Comparison of ENCODE assay signal across 9 cellular contexts in the genomic region with DNA sequence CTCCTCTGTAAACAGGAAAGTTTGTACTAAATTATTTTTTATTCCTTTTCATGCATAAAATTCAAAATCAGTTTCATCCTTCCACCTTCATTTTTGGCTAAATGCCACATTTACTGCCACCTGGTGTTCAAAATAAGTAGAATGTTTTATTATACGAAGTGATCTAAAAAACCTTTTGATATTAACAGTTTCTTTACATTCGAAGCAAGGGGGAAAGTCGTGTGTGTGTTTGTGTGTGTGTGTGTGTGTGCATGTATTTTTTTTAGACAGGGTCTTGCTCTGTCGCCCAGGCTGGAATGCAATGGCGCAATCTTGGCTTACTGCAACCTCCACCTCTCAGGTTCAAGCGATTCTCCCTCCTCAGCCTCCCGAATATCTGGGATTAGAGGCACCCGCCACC. TPM values are rescaled to one million over a fixed set of nuclear protein-coding genes. Genes with fewer than 3 reads are reported as not detected.
DNase-seq lines count a peak whose midpoint lies in the region; ATAC-seq and TF ChIP-seq lines count a peak whose summit lies in the region.
"Had no signal": no experiment of that assay in that cellular context is flagged by ENCODE, and none has a peak within 500 bp of the region (broad histone marks: within the 10 kb centered on the region; RNA-seq: fewer than 3 reads in every experiment).

No MANE protein-coding gene starts in this region.

- H3K27me3 ChIP-seq in esophagus squamous epithelium (no peaks in the 10 kb centered on the region), testis (no peaks in the 10 kb centered on the region)
- H3K27me3 ChIP-seq: SJCRH30 had no signal

- peak; percentile 2 for DNase-seq in NCI-H510A treated with DMSO at 0.1 percent for 48 hours (lab: John Stamatoyannopoulos, UW)
- no peak for DNase-seq in NCI-H510A (lab: John Stamatoyannopoulos, UW)
- DNase-seq in NCI-H748 treated with DMSO at 0.1 percent for 48 hours (lab: John Stamatoyannopoulos, UW): peak; percentile 9
- DNase-seq in esophagus squamous epithelium (lab: John Stamatoyannopoulos, UW): no peak
- DNase-seq in testis: no peak
- no peak for DNase-seq in foreskin melanocyte
- DNase-seq in HPDE6-E6E7 (ENCODE audit: extremely low spot score): no peak

- no peaks in the 10 kb centered on the region for H3K36me3 ChIP-seq in esophagus squamous epithelium
- H3K36me3 ChIP-seq in testis (ENCODE audit: low read depth, missing control alignments): no peaks in the 10 kb centered on the region
- H3K36me3 ChIP-seq: SJCRH30 had no signal

- H3K27ac ChIP-seq in esophagus squamous epithelium: no peak overlapping the region
- H3K27ac ChIP-seq in testis: no peak overlapping the region
- H3K27ac ChIP-seq: SJCRH30 had no signal

- TF ChIP-seq CTCF in esophagus squamous epithelium (IDR thresholded peaks at IDR 0.05): peak in 5 of 6 experiments; percentile 18 to 59 (median 38)
- peak; percentile 30 to 56 (median 31) for TF ChIP-seq CTCF in testis (IDR thresholded peaks at IDR 0.05)

- no peaks in the 10 kb centered on the region for H3K4me1 ChIP-seq in esophagus squamous epithelium
- no peaks in the 10 kb centered on the region for H3K4me1 ChIP-seq in testis

- 40 to 49% methylated on average over 7 to 8 of the region's 8 CpGs for WGBS in esophagus squamous epithelium, 2 donors
- WGBS in testis, 2 donors: 65 to 70% methylated on average over 8 of the region's 8 CpGs

- H3K9me3 ChIP-seq in esophagus squamous epithelium (no peaks in the 10 kb centered on the region), testis (no peaks in the 10 kb centered on the region)
- H3K9me3 ChIP-seq: SJCRH30 had no signal

- TF ChIP-seq POLR2A in esophagus squamous epithelium (IDR thresholded peaks at IDR 0.05) (no peak), testis (IDR thresholded peaks at IDR 0.05) (no peak)

- ATAC-seq in HG02840 (IDR thresholded peaks at IDR 0.05; ENCODE audit: low FRiP score, unreplicated experiment): no peak

- H3K4me3 ChIP-seq in esophagus squamous epithelium: no peak overlapping the region
- H3K4me3 ChIP-seq in testis: no peak overlapping the region
- H3K4me3 ChIP-seq: SJCRH30 had no signal

- intact Hi-C loops in esophagus squamous epithelium (cut with DNase I): no loop called here
- intact Hi-C loops in testis (cut with DNase I; ENCODE audit: low total_unique reads): no loop called here

RNA-seq across cellular contexts. Expression of a gene that starts 9.0 kb away (rescaled TPM):
- total RNA-seq in esophagus squamous epithelium (1 to 10 TPM in 2 of 4 donors, under 1 TPM in 2; 0.13 to 1.9 (median 0.77) TPM), testis (100 to 1,000 TPM in 1 of 2 donors, 10 to 100 TPM in 1; 85.7 to 117 TPM)
- polyA plus RNA-seq in testis (ENCODE audit: insufficient read depth, low read depth, low replicate concordance): 7.3 TPM

Comparison
In these comparisons a context has a peak if more than half of its experiments do, and no peak if none do; other contexts are left out.
1. DNase-seq: peak in NCI-H510A treated with DMSO at 0.1 percent for 48 hours (single experiment) and NCI-H748 treated with DMSO at 0.1 percent for 48 hours (single experiment); none in NCI-H510A (single experiment), esophagus squamous epithelium (single experiment), testis (single experiment), foreskin melanocyte (single experiment) and HPDE6-E6E7 (single experiment).
2. RNA of a gene that starts 9.0 kb away (total RNA-seq): 85.7 to 117 TPM in testis; 0.13 to 1.9 TPM in esophagus squamous epithelium; every median in the first group is over 10 times any median in the second.